8 cellular contexts compared by ENCODE assay signal in the genomic region with DNA sequence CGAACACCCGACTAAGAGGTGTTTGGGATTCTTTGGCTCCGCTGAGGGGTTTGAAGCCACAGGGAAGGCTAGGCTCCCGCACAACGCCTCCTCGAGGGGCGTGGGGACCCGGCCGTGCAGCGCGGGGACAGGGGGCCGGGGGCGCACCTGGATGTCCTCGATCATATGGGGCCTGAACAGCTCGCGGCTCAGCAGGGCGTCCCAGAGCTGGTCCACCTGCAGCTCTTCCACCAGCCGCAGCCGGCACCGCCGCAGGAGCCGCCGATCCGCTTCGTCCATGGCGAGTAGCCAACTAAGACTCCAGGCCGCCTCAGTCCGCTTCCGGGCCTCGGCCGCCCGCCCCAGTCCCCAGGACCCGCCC. TPM values are rescaled to one million over a fixed set of nuclear protein-coding genes. Genes with fewer than 3 reads are reported as not detected.
A peak's percentile ranks its signal among the peaks of the same experiment; 100 is the strongest.
DNase-seq lines count a peak whose midpoint lies in the region; TF ChIP-seq lines count a peak whose summit lies in the region.

TSS of gene CASP9 (minus strand) at position 294 of the 361 bp plus-strand sequence. CDS start at position 279, 15 bp downstream.

- H3K27ac ChIP-seq in RWPE1 (peak within 1 kb of the TSS; percentile 88), epithelial cell of prostate (peak within 1 kb of the TSS; percentile 93), neuronal stem cell (replicated peaks; ENCODE audit: low read length) (peak within 1 kb of the TSS; percentile 97)

- H3K9me3 ChIP-seq in neuronal stem cell (replicated peaks in 1 of 2; ENCODE audit: control insufficient read depth in 2 of 2, insufficient read depth in 1 of 2, low read depth in 1 of 2, low read length in 2 of 2), result no peaks in the 10 kb centered on the region

- peak within 1 kb of the TSS; percentile 99 for H2AFZ ChIP-seq in neuronal stem cell (ENCODE audit: low read length)

- no peak within 1 kb of the TSS for H2AK5ac ChIP-seq in neuronal stem cell (ENCODE audit: low read depth, low read length)

- peak within 1 kb of the TSS; percentile 93 for H2BK12ac ChIP-seq in neuronal stem cell (ENCODE audit: low read length)

- no peak within 1 kb of the TSS for H4K8ac ChIP-seq in neuronal stem cell (ENCODE audit: low read depth, low read length)

- DNase-seq in DMS153 treated with DMSO at 0.1 percent for 48 hours (lab: John Stamatoyannopoulos, UW; ENCODE audit: unreplicated experiment), result peak; percentile 30
- no peak for DNase-seq in DMS153 (lab: John Stamatoyannopoulos, UW)
- no peak for DNase-seq in RWPE1 (ENCODE audit: low spot score)
- no peak for DNase-seq in epithelial cell of prostate (ENCODE audit: low read depth, low spot score)
- DNase-seq in neuronal stem cell (ENCODE audit: low spot score), result no peak
- DNase-seq in UCSD-AML1 (lab: John Stamatoyannopoulos, UW; ENCODE audit: unreplicated experiment), result no peak
- no peak for DNase-seq in A172 (ENCODE audit: low spot score)
- DNase-seq in NCI-H2081 (lab: John Stamatoyannopoulos, UW), result no peak

- H3K9ac ChIP-seq in neuronal stem cell (ENCODE audit: low read depth, low read length, poor library complexity), result peak within 1 kb of the TSS; percentile 91

- peak within 1 kb of the TSS; percentile 63 for H2BK15ac ChIP-seq in neuronal stem cell (ENCODE audit: low read length)

- H2BK5ac ChIP-seq in neuronal stem cell (ENCODE audit: low read length), result no peak within 1 kb of the TSS

- H3K4me3 ChIP-seq in neuronal stem cell (ENCODE audit: low read length in 2 of 2), result peak within 1 kb of the TSS; percentile 81 to 98

- no peak for TF ChIP-seq CTCF in RWPE1 (conservative IDR thresholded peaks at IDR 0.05; ENCODE audit: low read depth)

- no peaks in the 10 kb centered on the region for H3K36me3 ChIP-seq in neuronal stem cell (replicated peaks in 1 of 2; ENCODE audit: control insufficient read depth in 2 of 2, insufficient read depth in 2 of 2, low read length in 2 of 2)

- POLR2A ChIA-PET in RWPE1 (lab: Yijun Ruan, JAX; ENCODE audit: low non-redundant PET), result no interaction called here

- H2BK120ac ChIP-seq in neuronal stem cell (ENCODE audit: low read depth, low read length), result no peak within 1 kb of the TSS

- peaks cover 4 to 11% of the 10 kb centered on the region in 2 donors for H3K4me1 ChIP-seq in neuronal stem cell (ENCODE audit: control insufficient read depth in 2 of 2, insufficient read depth in 1 of 2, low read depth in 1 of 2, low read length in 2 of 2)

- WGBS in neuronal stem cell (ENCODE audit: extremely low coverage in 2 of 2, insufficient read length in 2 of 2, insufficient replicate concordance in 1 of 2), 2 donors, result no CpG with 5 or more reads among the region's 33 CpGs

- H3K27me3 ChIP-seq in neuronal stem cell (ENCODE audit: control insufficient read depth in 3 of 3, insufficient read depth in 3 of 3, low read depth in 1 of 3, low read length in 3 of 3), result no peaks in the 10 kb centered on the region

- H3K14ac ChIP-seq in neuronal stem cell (ENCODE audit: low read length), result peak within 1 kb of the TSS; percentile 92

- no peak within 1 kb of the TSS for H3K4ac ChIP-seq in neuronal stem cell (ENCODE audit: low read length)

- peak within 1 kb of the TSS; percentile 82 for H4K91ac ChIP-seq in neuronal stem cell (ENCODE audit: low read depth, low read length, poor library complexity)

- peak within 1 kb of the TSS; percentile 100 for H3K18ac ChIP-seq in neuronal stem cell (ENCODE audit: low read length)

- CTCF ChIA-PET in RWPE1 (lab: Yijun Ruan, JAX), result interaction anchor here (0.6 kb wide), 1 partner anchor 76 kb away, joined by 3 read pairs; no protein-coding TSS in a partner anchor

- peak within 1 kb of the TSS; percentile 68 for H3K4me2 ChIP-seq in neuronal stem cell (ENCODE audit: insufficient read depth, low read length, poor library complexity, severe bottlenecking)

- peak within 1 kb of the TSS; percentile 98 for H3K23ac ChIP-seq in neuronal stem cell (ENCODE audit: low read depth, low read length, poor library complexity)

- no peaks in the 10 kb centered on the region for H3K79me1 ChIP-seq in neuronal stem cell (ENCODE audit: low read depth, low read length)

RNA-seq across cellular contexts. Expression of gene CASP9, which starts in this region (rescaled TPM):
- 7.5 TPM for polyA plus RNA-seq in neuronal stem cell (2013, experiment 1 of 2)
- 6.9 TPM for polyA plus RNA-seq in neuronal stem cell (2013, experiment 2 of 2)
- 8.0 and 8.6 TPM in 2 replicates for total RNA-seq in A172 (2014; rRNA removed; shearing (Covaris generic))
